Comparison of ENCODE assay signal across 12 cellular contexts in genomic region chr18:37426536-37427080, GRCh38.
A peak's percentile ranks its signal among the peaks of the same experiment; 100 is the strongest.
DNase-seq lines count a peak whose midpoint lies in the region; ATAC-seq and TF ChIP-seq lines count a peak whose summit lies in the region.
"Had no signal": no experiment of that assay in that cellular context is flagged by ENCODE, and none has a peak within 500 bp of the region (broad histone marks: within the 10 kb centered on the region; RNA-seq: fewer than 3 reads in every experiment).

No MANE protein-coding gene starts in this region.

- H2AFZ ChIP-seq in Loucy (ENCODE audit: low read length) = no peak overlapping the region
- H2AFZ ChIP-seq: GM23248 had no signal

- no peaks in the 10 kb centered on the region for H3K9me2 ChIP-seq in Loucy (replicated peaks; ENCODE audit: low read depth, low read length)

- no peaks in the 10 kb centered on the region for H3K79me2 ChIP-seq in Loucy (ENCODE audit: insufficient read depth, low read length)

- no peaks in the 10 kb centered on the region for H4K20me1 ChIP-seq in Loucy (ENCODE audit: insufficient read depth, low read length, poor library complexity, severe bottlenecking)

- TF ChIP-seq POLR2A in gastroesophageal sphincter (IDR thresholded peaks at IDR 0.05) = no peak

- peak overlapping the region; percentile 67 for H3K9ac ChIP-seq in Loucy (ENCODE audit: low read depth, low read length, poor library complexity, severe bottlenecking)
- H3K9ac ChIP-seq: GM23248 had no signal

- H3K27me3 ChIP-seq in Loucy (ENCODE audit: insufficient read depth, low read length, poor library complexity, severe bottlenecking) = no peaks in the 10 kb centered on the region
- H3K27me3 ChIP-seq in WERI-Rb-1 (ENCODE audit: insufficient read depth, low read depth, severe bottlenecking) = no peaks in the 10 kb centered on the region
- no peaks in the 10 kb centered on the region for H3K27me3 ChIP-seq in gastroesophageal sphincter

- H3K9me3 ChIP-seq in Loucy (ENCODE audit: insufficient read depth, low read depth, low read length) (no peaks in the 10 kb centered on the region), WERI-Rb-1 (ENCODE audit: severe bottlenecking) (no peaks in the 10 kb centered on the region), gastroesophageal sphincter (no peaks in the 10 kb centered on the region)

- TF ChIP-seq EP300 in gastroesophageal sphincter (IDR thresholded peaks at IDR 0.05) = no peak

- peak overlapping the region; percentile 82 for H3K4me2 ChIP-seq in Loucy (ENCODE audit: low read depth, low read length, poor library complexity, severe bottlenecking)

- H3K4me1 ChIP-seq in Loucy (ENCODE audit: insufficient read depth, low read length, poor library complexity, severe bottlenecking) (peaks cover 96% of the 10 kb centered on the region), gastroesophageal sphincter (no peaks in the 10 kb centered on the region)

- H3K27ac ChIP-seq in WERI-Rb-1 = peak overlapping the region; percentile 20; the same call in 1 of the 2 replicates
- H3K27ac ChIP-seq in gastroesophageal sphincter = no peak overlapping the region
- H3K27ac ChIP-seq: GM23248 had no signal

- ATAC-seq in gastroesophageal sphincter (no peak), GM21381 (IDR thresholded peaks at IDR 0.05; ENCODE audit: unreplicated experiment) (no peak)
- ATAC-seq: CD8-positive, alpha-beta T cell had no signal

- H3F3A ChIP-seq in Loucy (ENCODE audit: low read depth) = peaks cover 6% of the 10 kb centered on the region; the same call in 1 of the 2 replicates

- H3K4me3 ChIP-seq in Loucy (ENCODE audit: low read length, poor library complexity, severe bottlenecking) = no peak overlapping the region
- no peak overlapping the region for H3K4me3 ChIP-seq in WERI-Rb-1 (ENCODE audit: low read depth, low read length)
- H3K4me3 ChIP-seq in gastroesophageal sphincter = no peak overlapping the region
- H3K4me3 ChIP-seq: GM23248 had no signal

- TF ChIP-seq CTCF in Loucy (conservative IDR thresholded peaks at IDR 0.05; ENCODE audit: low read length) = no peak
- no peak for TF ChIP-seq CTCF in WERI-Rb-1 (IDR thresholded peaks at IDR 0.05; ENCODE audit: low read depth, low read length)
- no peak for TF ChIP-seq CTCF in gastroesophageal sphincter (IDR thresholded peaks at IDR 0.05)

- WGBS in gastroesophageal sphincter (ENCODE audit: low coverage in 1 of 2), 2 donors = 79 to 84% methylated on average over 8 to 12 of the region's 17 CpGs

- DNase-seq in D341Med (ENCODE audit: low spot score) = peak; percentile 88
- peak; percentile 54 for DNase-seq in WERI-Rb-1
- DNase-seq in retina = peak; percentile 81
- DNase-seq in HCEC 1CT = no peak
- DNase-seq: CD8-positive, alpha-beta T cell; COR-L47; DMS53; GM23248; H7 had no signal

- H3K36me3 ChIP-seq in Loucy (ENCODE audit: insufficient read depth, low read length) = no peaks in the 10 kb centered on the region
- no peaks in the 10 kb centered on the region for H3K36me3 ChIP-seq in WERI-Rb-1
- no peaks in the 10 kb centered on the region for H3K36me3 ChIP-seq in gastroesophageal sphincter
